ENCODE assay signal across 11 cellular contexts in genomic region chr9:98083059-98083458, GRCh38. TPM values are rescaled to one million over a fixed set of nuclear protein-coding genes. Genes with fewer than 3 reads are reported as not detected.
DNase-seq lines count a peak whose midpoint lies in the region; ATAC-seq and TF ChIP-seq lines count a peak whose summit lies in the region.
"Had no signal": no experiment of that assay in that cellular context is flagged by ENCODE, and none has a peak within 500 bp of the region (broad histone marks: within the 10 kb centered on the region; RNA-seq: fewer than 3 reads in every experiment).

No MANE protein-coding gene starts in this region.

- no peak for DNase-seq in activated T-cell treated with anti-CD3 and anti-CD28 coated beads, Interleukin-2, amount 50 U/mL, for 72 hours
- no peak for DNase-seq in activated T-cell treated with anti-CD3 and anti-CD28 coated beads, Interleukin-2, amount 50 U/mL, for 1 hour
- no peak for DNase-seq in activated CD8-positive, alpha-beta T cell treated with anti-CD3 and anti-CD28 coated beads for 36 hours
- DNase-seq in hepatocyte (ENCODE audit: low spot score) (peak; percentile 23), PC-3 (no peak), adrenal gland (no peak)
- DNase-seq: endodermal cell, NCI-H2081 had no signal

- WGBS in hepatocyte (ENCODE audit: low lambda C conversion rate, missing lambda C conversion rate) = 97% methylated on average over 2 of the region's 2 CpGs
- WGBS in thymus = 98% methylated on average over 2 of the region's 2 CpGs
- 88 to 100% (median 96%) methylated on average over 2 of the region's 2 CpGs for WGBS in adrenal gland, 4 donors

- H3K9ac ChIP-seq in PC-3 (ENCODE audit: low read length) = no peak overlapping the region

- H3K9me3 ChIP-seq in hepatocyte (ENCODE audit: low read depth) = no peaks in the 10 kb centered on the region
- no peaks in the 10 kb centered on the region for H3K9me3 ChIP-seq in thymus (ENCODE audit: control insufficient read depth)
- H3K9me3 ChIP-seq in PC-3 (ENCODE audit: low read length) = no peaks in the 10 kb centered on the region
- H3K9me3 ChIP-seq in adrenal gland (replicated peaks in 1 of 3) = no peaks in the 10 kb centered on the region
- H3K9me3 ChIP-seq: ascending aorta had no signal

- no peaks in the 10 kb centered on the region for H3K4me1 ChIP-seq in hepatocyte (ENCODE audit: insufficient read depth)
- H3K4me1 ChIP-seq in thymus (ENCODE audit: control insufficient read depth, insufficient read depth, low read length) = no peaks in the 10 kb centered on the region
- H3K4me1 ChIP-seq in PC-3 (ENCODE audit: insufficient read depth, low read length) = 0 out of 2 replicates have a peak, but pooled peaks cover 3% of the 10 kb centered on the region
- peaks cover 0 to 14% of the 10 kb centered on the region in 2 donors for H3K4me1 ChIP-seq in adrenal gland (replicated peaks in 1 of 2)

- CTCF ChIA-PET in activated CD8-positive, alpha-beta T cell treated with anti-CD3 and anti-CD28 coated beads for 36 hours (lab: Charles Lee) = interaction anchor here (1.8 kb wide), 1 partner anchor 8 kb away, joined by 7 read pairs; no protein-coding TSS in a partner anchor
- CTCF ChIA-PET in PC-3 (lab: Charles Lee) = no interaction called here

- peaks cover 9 to 21% of the 10 kb centered on the region in 2 donors for H3K36me3 Mint-ChIP-seq in activated T-cell treated with anti-CD3 and anti-CD28 coated beads, Interleukin-2, amount 50 U/mL, for 72 hours (ENCODE audit: insufficient read depth in 2 of 2)
- peaks cover 54% of the 10 kb centered on the region for H3K36me3 Mint-ChIP-seq in activated CD8-positive, alpha-beta T cell treated with anti-CD3 and anti-CD28 coated beads for 36 hours (ENCODE audit: low read depth)

- no peaks in the 10 kb centered on the region for H3K27me3 Mint-ChIP-seq in activated T-cell treated with anti-CD3 and anti-CD28 coated beads, Interleukin-2, amount 50 U/mL, for 72 hours (ENCODE audit: low read depth)
- no peaks in the 10 kb centered on the region for H3K27me3 Mint-ChIP-seq in activated CD8-positive, alpha-beta T cell treated with anti-CD3 and anti-CD28 coated beads for 36 hours

- no peaks in the 10 kb centered on the region for H4K20me1 ChIP-seq in hepatocyte (ENCODE audit: insufficient read depth, poor library complexity, severe bottlenecking)
- no peaks in the 10 kb centered on the region for H4K20me1 ChIP-seq in PC-3 (ENCODE audit: low read length)

- POLR2A ChIA-PET in activated CD8-positive, alpha-beta T cell treated with anti-CD3 and anti-CD28 coated beads for 36 hours (lab: Charles Lee) = interaction anchor here (0.7 to 1.7 kb wide), 2 partner anchors 12 to 173 kb away, joined by 3 to 5 read pairs; partner anchors contain the start of gene TBC1D2
- POLR2A ChIA-PET in PC-3 (lab: Charles Lee; ENCODE audit: unreplicated experiment) = no interaction called here

- H3F3A ChIP-seq in PC-3 (ENCODE audit: low read length, unreplicated experiment) = no peaks in the 10 kb centered on the region

- H3K4me2 ChIP-seq in hepatocyte = no peak overlapping the region
- no peak overlapping the region for H3K4me2 ChIP-seq in PC-3 (ENCODE audit: low read length)

- no peak overlapping the region for H3K4me3 Mint-ChIP-seq in activated T-cell treated with anti-CD3 and anti-CD28 coated beads, Interleukin-2, amount 50 U/mL, for 72 hours
- H3K4me3 Mint-ChIP-seq in activated CD8-positive, alpha-beta T cell treated with anti-CD3 and anti-CD28 coated beads for 36 hours = no peak overlapping the region
- H3K4me3 Mint-ChIP-seq: endodermal cell had no signal

- H3K79me2 ChIP-seq in hepatocyte (no peaks in the 10 kb centered on the region), PC-3 (ENCODE audit: low read length) (no peaks in the 10 kb centered on the region)

- H3K9me2 ChIP-seq in hepatocyte (replicated peaks; ENCODE audit: insufficient read depth) (no peaks in the 10 kb centered on the region), PC-3 (replicated peaks; ENCODE audit: low read length) (no peaks in the 10 kb centered on the region)

- peaks cover 38% of the 10 kb centered on the region for H3K4me1 Mint-ChIP-seq in activated T-cell treated with anti-CD3 and anti-CD28 coated beads, Interleukin-2, amount 50 U/mL, for 72 hours (ENCODE audit: low read depth)
- H3K4me1 Mint-ChIP-seq in activated CD8-positive, alpha-beta T cell treated with anti-CD3 and anti-CD28 coated beads for 36 hours (ENCODE audit: low read depth) = peaks cover 35% of the 10 kb centered on the region

- no peak for ATAC-seq in activated T-cell treated with anti-CD3 and anti-CD28 coated beads, Interleukin-2, amount 50 U/mL, for 72 hours (replicated peaks in 1 of 2)
- no peak for ATAC-seq in activated CD8-positive, alpha-beta T cell treated with anti-CD3 and anti-CD28 coated beads for 36 hours
- no peak for ATAC-seq in HG03439 (IDR thresholded peaks at IDR 0.05; ENCODE audit: unreplicated experiment)
- ATAC-seq in PC-3 = no peak

- no peak overlapping the region for H3K27ac ChIP-seq in hepatocyte
- H3K27ac ChIP-seq in thymus (ENCODE audit: low read depth) = peak overlapping the region; percentile 38
- no peak overlapping the region for H3K27ac ChIP-seq in PC-3 (ENCODE audit: low read length)
- H3K27ac ChIP-seq in adrenal gland = no peak overlapping the region

- H3K27ac Mint-ChIP-seq in activated T-cell treated with anti-CD3 and anti-CD28 coated beads, Interleukin-2, amount 50 U/mL, for 72 hours = peak overlapping the region; percentile 82
- H3K27ac Mint-ChIP-seq in activated CD8-positive, alpha-beta T cell treated with anti-CD3 and anti-CD28 coated beads for 36 hours = peak overlapping the region; percentile 80
- H3K27ac Mint-ChIP-seq: endodermal cell had no signal

- H3K27me3 ChIP-seq in hepatocyte (no peaks in the 10 kb centered on the region), thymus (ENCODE audit: control insufficient read depth, insufficient read depth) (no peaks in the 10 kb centered on the region), PC-3 (ENCODE audit: low read length) (no peaks in the 10 kb centered on the region), adrenal gland (peaks cover 5% of the 10 kb centered on the region)
- H3K27me3 ChIP-seq: ascending aorta had no signal

- H2AFZ ChIP-seq in hepatocyte (no peak overlapping the region), PC-3 (ENCODE audit: low read length) (no peak overlapping the region)

- TF ChIP-seq CTCF in activated CD8-positive, alpha-beta T cell treated with anti-CD3 and anti-CD28 coated beads for 36 hours (IDR thresholded peaks at IDR 0.05) = no peak
- TF ChIP-seq CTCF in hepatocyte (IDR thresholded peaks at IDR 0.05; ENCODE audit: poor library complexity) = no peak
- TF ChIP-seq CTCF in PC-3 (conservative IDR thresholded peaks at IDR 0.05; ENCODE audit: low read depth, low read length) = no peak
- TF ChIP-seq CTCF in adrenal gland (IDR thresholded peaks at IDR 0.05) = no peak

- BruUV-seq in PC-3 (replicated peaks; lab: Mats Ljungman, UMichigan) = no TSS peak

- intact Hi-C loops in activated CD8-positive, alpha-beta T cell treated with anti-CD3 and anti-CD28 coated beads for 36 hours (cut with micrococcal nuclease) = no loop called here
- intact Hi-C loops in PC-3 (cut with micrococcal nuclease) = no loop called here
- intact Hi-C loops in adrenal gland (cut with DNase I) = no loop called here

- H3K4me3 ChIP-seq in hepatocyte (no peak overlapping the region), thymus (ENCODE audit: low read length) (no peak overlapping the region), PC-3 (ENCODE audit: low read length) (no peak overlapping the region), adrenal gland (no peak overlapping the region)
- H3K4me3 ChIP-seq: ascending aorta had no signal

- no peak for TF ChIP-seq POLR2A in adrenal gland (IDR thresholded peaks at IDR 0.05)

- H3K36me3 ChIP-seq in hepatocyte (replicated peaks; ENCODE audit: insufficient read depth, low read depth) = no peaks in the 10 kb centered on the region
- peaks cover 54% of the 10 kb centered on the region for H3K36me3 ChIP-seq in thymus (ENCODE audit: control insufficient read depth, insufficient read depth)
- H3K36me3 ChIP-seq in PC-3 (ENCODE audit: low read depth, low read length) = peaks cover 18% of the 10 kb centered on the region
- H3K36me3 ChIP-seq in adrenal gland (replicated peaks in 1 of 2) = peaks cover 0 to 32% of the 10 kb centered on the region in 2 donors

- no peaks in the 10 kb centered on the region for H3K9me3 Mint-ChIP-seq in activated T-cell treated with anti-CD3 and anti-CD28 coated beads, Interleukin-2, amount 50 U/mL, for 72 hours
- H3K9me3 Mint-ChIP-seq in activated CD8-positive, alpha-beta T cell treated with anti-CD3 and anti-CD28 coated beads for 36 hours = no peaks in the 10 kb centered on the region
- H3K9me3 Mint-ChIP-seq: endodermal cell had no signal

RNA-seq across cellular contexts. Expression of gene NANS, which starts 26.5 kb away (rescaled TPM):
- 10 to 100 TPM; 56.1 to 56.6 TPM for total RNA-seq in activated T-cell treated with anti-CD3 and anti-CD28 coated beads, Interleukin-2, amount 50 U/mL, for 72 hours
- total RNA-seq in activated CD8-positive, alpha-beta T cell treated with anti-CD3 and anti-CD28 coated beads for 36 hours = 10 to 100 TPM; 51.2 to 51.8 TPM
- total RNA-seq in hepatocyte (62.9 and 65.5 TPM in 2 replicates), PC-3 (2014; rRNA removed) (93.0 and 94.8 TPM in 2 replicates), adrenal gland (10 to 100 TPM; 24.2 to 78.6 (median 38.2) TPM)
- polyA plus RNA-seq in hepatocyte (88.8 and 116 TPM in 2 replicates), thymus (38.0 TPM), adrenal gland (10 to 100 TPM; 27.8 to 77.9 (median 38.4) TPM)

RNA-seq across cellular contexts. Expression of gene TRIM14, which starts 36.0 kb away (rescaled TPM):
- 10 to 100 TPM; 41.6 to 41.7 TPM for total RNA-seq in activated T-cell treated with anti-CD3 and anti-CD28 coated beads, Interleukin-2, amount 50 U/mL, for 72 hours
- total RNA-seq in activated CD8-positive, alpha-beta T cell treated with anti-CD3 and anti-CD28 coated beads for 36 hours = 10 to 100 TPM; 39.6 to 41.8 TPM
- 10.0 and 12.2 TPM in 2 replicates for total RNA-seq in hepatocyte
- 7.4 and 8.1 TPM in 2 replicates for polyA plus RNA-seq in hepatocyte
- polyA plus RNA-seq in thymus = 16.4 TPM
- 11.2 and 17.3 TPM in 2 replicates for total RNA-seq in PC-3 (2014; rRNA removed)
- total RNA-seq in adrenal gland = 10 to 100 TPM in 7 of 8 donors, 1 to 10 TPM in 1; 8.8 to 24.8 (median 14.5) TPM
- 1 to 10 TPM; 2.6 to 7.1 (median 6.2) TPM for polyA plus RNA-seq in adrenal gland
